Comparison of ENCODE assay signal across 8 cellular contexts in the genomic region with DNA sequence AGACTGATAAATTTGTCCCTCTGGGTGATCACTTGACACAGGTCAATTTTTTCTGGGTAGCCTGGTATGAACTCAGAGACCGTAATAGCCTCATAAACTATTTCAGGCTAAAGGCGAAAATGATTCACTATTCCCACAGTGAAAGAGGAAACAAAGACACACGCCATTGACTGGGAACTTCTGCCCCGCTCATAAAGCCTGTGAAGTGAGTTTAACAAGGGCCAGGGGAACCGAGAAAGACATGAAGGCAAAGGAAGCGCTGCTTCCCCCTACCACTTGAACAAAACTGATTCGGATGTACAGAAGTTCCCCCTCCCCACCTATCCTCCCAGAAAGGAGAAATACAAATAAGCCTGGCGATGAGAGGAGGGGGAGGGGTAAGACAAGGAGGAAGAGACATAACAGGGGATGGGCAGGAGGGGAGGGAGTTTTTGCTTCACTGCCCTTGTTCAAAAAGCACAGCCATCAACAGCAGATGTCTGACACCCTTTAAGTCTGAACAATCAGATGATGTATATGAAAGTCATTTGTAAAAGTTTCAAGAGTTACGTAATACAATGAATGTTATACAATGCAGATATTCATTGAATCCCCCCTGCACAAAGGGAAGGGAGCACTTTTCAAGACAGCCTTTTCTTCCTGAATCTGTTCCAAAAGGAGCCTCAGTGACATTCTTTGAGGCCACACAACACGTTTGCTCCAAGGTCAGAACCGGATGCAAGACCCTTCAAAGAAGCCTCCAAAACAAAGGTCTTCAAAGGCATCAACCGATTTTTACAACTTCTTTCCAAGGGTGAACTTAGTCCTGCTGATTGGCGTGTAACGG. TPM values are rescaled to one million over a fixed set of nuclear protein-coding genes. Genes with fewer than 3 reads are reported as not detected.
DNase-seq lines count a peak whose midpoint lies in the region; ATAC-seq and TF ChIP-seq lines count a peak whose summit lies in the region.

No MANE protein-coding gene starts in this region.

- peaks cover 15% of the 10 kb centered on the region for H3K27me3 ChIP-seq in AG04450 (ENCODE audit: control insufficient read depth, insufficient read depth, low read length)

- ATAC-seq in GM18519 (IDR thresholded peaks at IDR 0.05; ENCODE audit: low FRiP score, unreplicated experiment) = peak; percentile 75
- ATAC-seq in HG02885 (IDR thresholded peaks at IDR 0.05; ENCODE audit: poor library complexity, unreplicated experiment) = peak; percentile 78

- H2AFZ ChIP-seq in OCI-LY7 (ENCODE audit: low read length) = peak overlapping the region; percentile 82

- H3K9me3 ChIP-seq in AG04450 (ENCODE audit: control insufficient read depth, insufficient read depth, low read length) (no peaks in the 10 kb centered on the region), OCI-LY7 (ENCODE audit: low read length) (no peaks in the 10 kb centered on the region)

- POLR2A ChIA-PET in AG04450 (lab: Yijun Ruan, JAX) = no interaction called here
- POLR2A ChIA-PET in OCI-LY7 (lab: Charles Lee) = interaction anchor here (0.6 to 0.7 kb wide), 3 partner anchors 13 to 253 kb away, joined by 3 read pairs; no protein-coding TSS in a partner anchor

- no peaks in the 10 kb centered on the region for H3K36me3 ChIP-seq in OCI-LY7 (ENCODE audit: insufficient read depth, low read length)

- peaks cover 5% of the 10 kb centered on the region for H3K27me3 Mint-ChIP-seq in nephron progenitor cell (ENCODE audit: low read depth, poor library complexity)

- intact Hi-C loops in OCI-LY7 (cut with micrococcal nuclease; ENCODE audit: unreplicated experiment) = loop anchor here (1.0 to 10.0 kb wide), 3 partner anchors 129 to 740 kb away; partner anchors contain the start of genes CROT and DMTF1

- peak overlapping the region; percentile 31 for H3K4me3 ChIP-seq in AG04450 (ENCODE audit: low read depth, low read length)
- peak overlapping the region; percentile 62 for H3K4me3 ChIP-seq in OCI-LY7 (ENCODE audit: low read depth, low read length, poor library complexity, severe bottlenecking)

- H3K36me3 Mint-ChIP-seq in nephron progenitor cell (ENCODE audit: low read depth) = peaks cover 11% of the 10 kb centered on the region

- H3K27ac ChIP-seq in AG04450 (ENCODE audit: low read depth, low read length) = no peak overlapping the region
- H3K27ac ChIP-seq in OCI-LY7 (ENCODE audit: low read depth, low read length, poor library complexity, severe bottlenecking) = peak overlapping the region; percentile 26

- peaks cover 34% of the 10 kb centered on the region for H3K4me1 Mint-ChIP-seq in nephron progenitor cell

- H3K79me2 ChIP-seq in OCI-LY7 (ENCODE audit: insufficient read depth, low read depth, low read length) = no peaks in the 10 kb centered on the region

- peaks cover 18% of the 10 kb centered on the region for H3K4me1 ChIP-seq in OCI-LY7 (ENCODE audit: insufficient read depth, low read length, poor library complexity, severe bottlenecking)

- peak overlapping the region; percentile 90 for H3K27ac Mint-ChIP-seq in nephron progenitor cell

- H3K9me2 ChIP-seq in OCI-LY7 (ENCODE audit: insufficient read depth, low read length) = no peaks in the 10 kb centered on the region

- H3K9me3 Mint-ChIP-seq in nephron progenitor cell = peaks cover 7% of the 10 kb centered on the region

- H3K4me2 ChIP-seq in OCI-LY7 (ENCODE audit: low read length) = peak overlapping the region; percentile 94

- TSS peak; percentile 62 for BruUV-seq in OCI-LY7 (replicated peaks; lab: Mats Ljungman, UMichigan)

- TF ChIP-seq CTCF in AG04450 (IDR thresholded peaks at IDR 0.05; ENCODE audit: low read depth, low read length) = no peak
- TF ChIP-seq CTCF in OCI-LY7 (conservative IDR thresholded peaks at IDR 0.05; ENCODE audit: low read length) = no peak
- TF ChIP-seq CTCF in nephron progenitor cell (IDR thresholded peaks at IDR 0.05) = no peak

- peak overlapping the region; percentile 83 for H3K4me3 Mint-ChIP-seq in nephron progenitor cell

- no peak for DNase-seq in AG04450 (ENCODE audit: low read depth, low spot score)
- DNase-seq in OCI-LY7 (ENCODE audit: low spot score) = peak; percentile 82
- peak; percentile 20 for DNase-seq in fibroblast of gingiva (ENCODE audit: low read depth)
- peak; percentile 20 for DNase-seq in nephron progenitor cell
- DNase-seq in NCI-H187 (lab: John Stamatoyannopoulos, UW) = no peak
- no peak for DNase-seq in NCI-H1092 treated with DMSO at 0.1 percent for 48 hours (lab: John Stamatoyannopoulos, UW)

- CTCF ChIA-PET in AG04450 (lab: Charles Lee) = no interaction called here
- CTCF ChIA-PET in OCI-LY7 (lab: Charles Lee; ENCODE audit: unreplicated experiment) = no interaction called here

- no peaks in the 10 kb centered on the region for H4K20me1 ChIP-seq in OCI-LY7 (ENCODE audit: insufficient read depth, low read length)

RNA-seq across cellular contexts. Expression of gene ABCB4, which starts 0.7 kb away (rescaled TPM):
- polyA plus RNA-seq in AG04450 (2011; rRNA removed) = 0.02 and 0.05 TPM in 2 replicates
- polyA minus RNA-seq in AG04450 (2011; rRNA and poly(A)+ RNA removed) = not detected in 2 replicates
- total RNA-seq in OCI-LY7 (2014; rRNA removed; shearing (Covaris generic)) = not detected in 2 replicates
- 1.2 TPM in 2 replicates for total RNA-seq in OCI-LY7 (2022)

Comparison
In these comparisons a context has a peak if more than half of its experiments do, and no peak if none do; other contexts are left out.
1. DNase-seq: peak in OCI-LY7 (single experiment), fibroblast of gingiva (single experiment) and nephron progenitor cell (single experiment); none in AG04450 (single experiment), NCI-H187 (0 of 2) and NCI-H1092 treated with DMSO at 0.1 percent for 48 hours (single experiment).